In genomic region chr13:67303661-67304333, GRCh38 we compare ENCODE assay signal across 30 cellular contexts.
"Had no signal": no experiment of that assay in that cellular context is flagged by ENCODE, and none has a peak within 500 bp of the region (broad histone marks: within the 10 kb centered on the region; RNA-seq: fewer than 3 reads in every experiment).

No MANE protein-coding gene starts in this region.

- H3K9me3 ChIP-seq: adrenal gland, MG63, Peyer's patch, SJSA1 had no signal

- H3K27ac Mint-ChIP-seq: activated CD4-positive, alpha-beta memory T cell treated with anti-CD3 and anti-CD28 coated beads, Interleukin-2, amount 10 ng/mL, durations not matched to agents 7 days and 5 days; activated CD4-positive, alpha-beta T cell treated with anti-CD3 and anti-CD28 coated beads, Interleukin-2, amount 10 ng/mL, durations not matched to agents 7 days and 5 days; activated naive CD8-positive, alpha-beta T cell treated with anti-CD3 and anti-CD28 coated beads, Interleukin-2, amount 10 ng/mL, durations not matched to agents 7 days and 5 days; activated T-helper 17 cell treated with anti-CD3 and anti-CD28 coated beads, Interleukin-2, amount 50 U/mL, for 72 hours; T-cell had no signal

- H3K27me3 Mint-ChIP-seq: activated CD4-positive, alpha-beta memory T cell treated with anti-CD3 and anti-CD28 coated beads, Interleukin-2, amount 10 ng/mL, durations not matched to agents 7 days and 5 days; activated CD4-positive, alpha-beta T cell treated with anti-CD3 and anti-CD28 coated beads, Interleukin-2, amount 10 ng/mL, durations not matched to agents 7 days and 5 days; activated naive CD8-positive, alpha-beta T cell treated with anti-CD3 and anti-CD28 coated beads, Interleukin-2, amount 10 ng/mL, durations not matched to agents 7 days and 5 days; activated T-helper 17 cell treated with anti-CD3 and anti-CD28 coated beads, Interleukin-2, amount 50 U/mL, for 72 hours; central memory CD8-positive, alpha-beta T cell; T-cell had no signal

- H3K36me3 Mint-ChIP-seq: activated naive CD8-positive, alpha-beta T cell treated with anti-CD3 and anti-CD28 coated beads, Interleukin-2, amount 10 ng/mL, durations not matched to agents 7 days and 5 days; T-cell had no signal

- H3K4me3 Mint-ChIP-seq: activated CD4-positive, alpha-beta memory T cell treated with anti-CD3 and anti-CD28 coated beads, Interleukin-2, amount 10 ng/mL, durations not matched to agents 7 days and 5 days; activated CD4-positive, alpha-beta T cell treated with anti-CD3 and anti-CD28 coated beads, Interleukin-2, amount 10 ng/mL, durations not matched to agents 7 days and 5 days; activated naive CD8-positive, alpha-beta T cell treated with anti-CD3 and anti-CD28 coated beads, Interleukin-2, amount 10 ng/mL, durations not matched to agents 7 days and 5 days; activated T-helper 17 cell treated with anti-CD3 and anti-CD28 coated beads, Interleukin-2, amount 50 U/mL, for 72 hours; central memory CD8-positive, alpha-beta T cell; T-cell had no signal

- H3K4me1 Mint-ChIP-seq: activated CD4-positive, alpha-beta memory T cell treated with anti-CD3 and anti-CD28 coated beads, Interleukin-2, amount 10 ng/mL, durations not matched to agents 7 days and 5 days; activated CD4-positive, alpha-beta T cell treated with anti-CD3 and anti-CD28 coated beads, Interleukin-2, amount 10 ng/mL, durations not matched to agents 7 days and 5 days; activated naive CD8-positive, alpha-beta T cell treated with anti-CD3 and anti-CD28 coated beads, Interleukin-2, amount 10 ng/mL, durations not matched to agents 7 days and 5 days; activated T-helper 17 cell treated with anti-CD3 and anti-CD28 coated beads, Interleukin-2, amount 50 U/mL, for 72 hours; central memory CD8-positive, alpha-beta T cell; T-cell had no signal

- H3K27me3 ChIP-seq: adrenal gland, MG63, Peyer's patch, SJSA1 had no signal

- H3K4me3 ChIP-seq: adrenal gland, MG63, Peyer's patch, SJSA1 had no signal

- H3K4me1 ChIP-seq: adrenal gland, Peyer's patch, SJSA1 had no signal

- H3K9me3 Mint-ChIP-seq: activated CD4-positive, alpha-beta memory T cell treated with anti-CD3 and anti-CD28 coated beads, Interleukin-2, amount 10 ng/mL, durations not matched to agents 7 days and 5 days; activated CD4-positive, alpha-beta T cell treated with anti-CD3 and anti-CD28 coated beads, Interleukin-2, amount 10 ng/mL, durations not matched to agents 7 days and 5 days; activated naive CD8-positive, alpha-beta T cell treated with anti-CD3 and anti-CD28 coated beads, Interleukin-2, amount 10 ng/mL, durations not matched to agents 7 days and 5 days had no signal

- H3K27ac ChIP-seq: adrenal gland, KMS-11, Peyer's patch, RWPE1, SJSA1, VCaP had no signal

- H3K36me3 ChIP-seq: adrenal gland, MG63, Peyer's patch, SJSA1 had no signal

- ATAC-seq: activated T-helper 17 cell treated with anti-CD3 and anti-CD28 coated beads, Interleukin-2, amount 50 U/mL, for 72 hours; T-cell had no signal

- DNase-seq: activated CD4-positive, alpha-beta memory T cell treated with anti-CD3 and anti-CD28 coated beads, Interleukin-2, amount 10 ng/mL, durations not matched to agents 7 days and 5 days; activated CD4-positive, alpha-beta T cell treated with anti-CD3 and anti-CD28 coated beads, Interleukin-2, amount 10 ng/mL, durations not matched to agents 7 days and 5 days; activated CD4-positive, CD25-positive, alpha-beta regulatory T cell; activated gamma-delta T cell; activated naive CD4-positive, alpha-beta T cell treated with anti-CD3 and anti-CD28 coated beads, Interleukin-2, amount 50 U/mL, for 16 hours; activated naive CD8-positive, alpha-beta T cell treated with anti-CD3 and anti-CD28 coated beads, Interleukin-2, amount 10 ng/mL, durations not matched to agents 7 days and 5 days; activated T-cell treated with anti-CD3 and anti-CD28 coated beads for 4 hours; activated T-cell treated with anti-CD3 and anti-CD28 coated beads, Interleukin-2, amount 50 U/mL, for 48 hours; adrenal gland; anterior cingulate cortex; MG63; MV-4-11; NCI-H1092 treated with DMSO at 0.1 percent for 48 hours; NCI-H1417 treated with DMSO at 0.1 percent for 48 hours; NCI-H187; NCI-H2081 treated with DMSO at 0.1 percent for 48 hours; NCI-H226; NCI-H526; NCI-H82; OCI-M1; Peyer's patch; SHP77; T-cell; T-helper 2 cell had no signal
